13 cellular contexts compared by ENCODE assay signal in genomic region chr3:64340636-64341240, GRCh38.
A peak's percentile ranks its signal among the peaks of the same experiment; 100 is the strongest.
DNase-seq lines count a peak whose midpoint lies in the region; ATAC-seq and TF ChIP-seq lines count a peak whose summit lies in the region.
"Had no signal": no experiment of that assay in that cellular context is flagged by ENCODE, and none has a peak within 500 bp of the region (broad histone marks: within the 10 kb centered on the region; RNA-seq: fewer than 3 reads in every experiment).

No MANE protein-coding gene starts in this region.

- peak overlapping the region; percentile 89 for H3K27ac ChIP-seq in rectal smooth muscle tissue (ENCODE audit: low read depth, low read length)

- H3K4me1 ChIP-seq in rectal smooth muscle tissue (ENCODE audit: control insufficient read depth, insufficient read depth, low read length): peaks cover 37% of the 10 kb centered on the region

- ATAC-seq in stimulated activated memory B cell treated with anti-CD40 and anti-IgM and Interleukin-4, amounts not matched to agents 10 μg/mL and 1 μg/mL and 100 μg/mL, for 72 hours: no peak
- ATAC-seq in GM21367 (IDR thresholded peaks at IDR 0.05; ENCODE audit: unreplicated experiment): no peak

- no peaks in the 10 kb centered on the region for H3K9me3 Mint-ChIP-seq in stimulated activated memory B cell treated with anti-CD40 and anti-IgM and Interleukin-4, amounts not matched to agents 10 μg/mL and 1 μg/mL and 100 μg/mL, for 72 hours
- H3K9me3 Mint-ChIP-seq: activated CD4-positive, alpha-beta T cell treated with anti-CD3 and anti-CD28 coated beads, Interleukin-2, amount 10 ng/mL, durations not matched to agents 7 days and 5 days had no signal

- no peaks in the 10 kb centered on the region for H3K36me3 ChIP-seq in rectal smooth muscle tissue (ENCODE audit: control insufficient read depth, insufficient read depth, low read length)

- no peak overlapping the region for H3K27ac Mint-ChIP-seq in stimulated activated memory B cell treated with anti-CD40 and anti-IgM and Interleukin-4, amounts not matched to agents 10 μg/mL and 1 μg/mL and 100 μg/mL, for 72 hours
- H3K27ac Mint-ChIP-seq: activated CD4-positive, alpha-beta T cell treated with anti-CD3 and anti-CD28 coated beads, Interleukin-2, amount 10 ng/mL, durations not matched to agents 7 days and 5 days had no signal

- H3K4me3 ChIP-seq in WI38 (ENCODE audit: low read depth, low read length): peak overlapping the region; percentile 45
- no peak overlapping the region for H3K4me3 ChIP-seq in foreskin fibroblast (ENCODE audit: low read depth in 1 of 2, low read length in 2 of 2)
- no peak overlapping the region for H3K4me3 ChIP-seq in rectal smooth muscle tissue (ENCODE audit: low read length)

- no peaks in the 10 kb centered on the region for H3K36me3 Mint-ChIP-seq in stimulated activated memory B cell treated with anti-CD40 and anti-IgM and Interleukin-4, amounts not matched to agents 10 μg/mL and 1 μg/mL and 100 μg/mL, for 72 hours

- H3K4me3 Mint-ChIP-seq in stimulated activated memory B cell treated with anti-CD40 and anti-IgM and Interleukin-4, amounts not matched to agents 10 μg/mL and 1 μg/mL and 100 μg/mL, for 72 hours: no peak overlapping the region
- H3K4me3 Mint-ChIP-seq: activated CD4-positive, alpha-beta T cell treated with anti-CD3 and anti-CD28 coated beads, Interleukin-2, amount 10 ng/mL, durations not matched to agents 7 days and 5 days had no signal

- TF ChIP-seq CTCF in WI38 (IDR thresholded peaks at IDR 0.05; ENCODE audit: low read depth, low read length) (no peak), foreskin fibroblast (IDR thresholded peaks at IDR 0.05; ENCODE audit: low read depth, low read length) (no peak)

- no peaks in the 10 kb centered on the region for H3K27me3 ChIP-seq in rectal smooth muscle tissue (ENCODE audit: control insufficient read depth, insufficient read depth, low read length)

- H3K9ac ChIP-seq in rectal smooth muscle tissue (ENCODE audit: low read length): no peak overlapping the region

- DNase-seq in AG20443 (ENCODE audit: low spot score) (peak; percentile 73), foreskin fibroblast (peak; percentile 66 to 79), NCI-H82 (lab: John Stamatoyannopoulos, UW) (no peak)
- no peak for DNase-seq in activated effector memory CD4-positive, alpha-beta T cell treated with anti-CD3 and anti-CD28 coated beads, Interleukin-2, amount 50 U/mL, for 16 hours
- DNase-seq: activated CD4-positive, alpha-beta T cell treated with anti-CD3 and anti-CD28 coated beads, Interleukin-2, amount 10 ng/mL, durations not matched to agents 7 days and 5 days; activated gamma-delta T cell; dermis blood vessel endothelial cell; NCI-H1105 treated with DMSO at 0.1 percent for 48 hours; NCI-H774 had no signal

- H3K27me3 Mint-ChIP-seq in stimulated activated memory B cell treated with anti-CD40 and anti-IgM and Interleukin-4, amounts not matched to agents 10 μg/mL and 1 μg/mL and 100 μg/mL, for 72 hours: peaks cover 5% of the 10 kb centered on the region

- no peaks in the 10 kb centered on the region for H3K4me1 Mint-ChIP-seq in stimulated activated memory B cell treated with anti-CD40 and anti-IgM and Interleukin-4, amounts not matched to agents 10 μg/mL and 1 μg/mL and 100 μg/mL, for 72 hours
- H3K4me1 Mint-ChIP-seq: activated CD4-positive, alpha-beta T cell treated with anti-CD3 and anti-CD28 coated beads, Interleukin-2, amount 10 ng/mL, durations not matched to agents 7 days and 5 days had no signal

Comparison
In these comparisons a context has a peak if more than half of its experiments do, and no peak if none do; other contexts are left out.
1. DNase-seq: peak in AG20443 (single experiment) and foreskin fibroblast (2 of 2); none in NCI-H82 (single experiment) and activated effector memory CD4-positive, alpha-beta T cell treated with anti-CD3 and anti-CD28 coated beads, Interleukin-2, amount 50 U/mL, for 16 hours (single experiment).